25 cellular contexts compared by ENCODE assay signal in genomic region chr3:46129588-46130272, GRCh38.
DNase-seq lines count a peak whose midpoint lies in the region; ATAC-seq lines count a peak whose summit lies in the region.
"Had no signal": no experiment of that assay in that cellular context is flagged by ENCODE, and none has a peak within 500 bp of the region (broad histone marks: within the 10 kb centered on the region; RNA-seq: fewer than 3 reads in every experiment).

No MANE protein-coding gene starts in this region.

- H3K27me3 Mint-ChIP-seq in activated CD4-positive, alpha-beta T cell treated with anti-CD3 and anti-CD28 coated beads, Interleukin-2, amount 10 ng/mL, durations not matched to agents 7 days and 5 days, result peaks cover 35% of the 10 kb centered on the region
- no peaks in the 10 kb centered on the region for H3K27me3 Mint-ChIP-seq in effector memory CD8-positive, alpha-beta T cell
- H3K27me3 Mint-ChIP-seq: activated T-cell treated with anti-CD3 and anti-CD28 coated beads, Interleukin-2, amount 50 U/mL, for 24 hours; IgD-negative memory B cell had no signal

- no peak overlapping the region for H3K23ac ChIP-seq in trophoblast cell (ENCODE audit: low read length)

- peaks cover 24% of the 10 kb centered on the region for H3K79me1 ChIP-seq in trophoblast cell (ENCODE audit: low read length)

- H3K27ac Mint-ChIP-seq in activated CD4-positive, alpha-beta T cell treated with anti-CD3 and anti-CD28 coated beads, Interleukin-2, amount 10 ng/mL, durations not matched to agents 7 days and 5 days, result peak overlapping the region; percentile 1
- H3K27ac Mint-ChIP-seq in effector memory CD8-positive, alpha-beta T cell, result peak overlapping the region; percentile 2 to 44
- H3K27ac Mint-ChIP-seq: activated T-cell treated with anti-CD3 and anti-CD28 coated beads, Interleukin-2, amount 50 U/mL, for 24 hours; IgD-negative memory B cell had no signal

- no peaks in the 10 kb centered on the region for H3K27me3 ChIP-seq in trophoblast cell (ENCODE audit: insufficient read depth, low read length)
- H3K27me3 ChIP-seq: SJCRH30, vagina had no signal

- H2BK12ac ChIP-seq in trophoblast cell (ENCODE audit: low read length), result peak overlapping the region; percentile 97

- H2AK5ac ChIP-seq in trophoblast cell (ENCODE audit: low read length), result peak overlapping the region; percentile 96

- peak overlapping the region; percentile 48 for H2BK120ac ChIP-seq in trophoblast cell (ENCODE audit: insufficient read depth, low read length, poor library complexity)

- H3K4me1 Mint-ChIP-seq in activated CD4-positive, alpha-beta T cell treated with anti-CD3 and anti-CD28 coated beads, Interleukin-2, amount 10 ng/mL, durations not matched to agents 7 days and 5 days, result peaks cover 22% of the 10 kb centered on the region
- peaks cover 21 to 24% of the 10 kb centered on the region in 2 donors for H3K4me1 Mint-ChIP-seq in effector memory CD8-positive, alpha-beta T cell (ENCODE audit: low read depth in 2 of 2)

- WGBS in trophoblast cell (ENCODE audit: extremely low coverage, insufficient coverage, insufficient read length), result no CpG with 5 or more reads among the region's 3 CpGs

- peaks cover 2% of the 10 kb centered on the region for H3K36me3 Mint-ChIP-seq in activated CD4-positive, alpha-beta T cell treated with anti-CD3 and anti-CD28 coated beads, Interleukin-2, amount 10 ng/mL, durations not matched to agents 7 days and 5 days (ENCODE audit: low read depth)
- H3K36me3 Mint-ChIP-seq in effector memory CD8-positive, alpha-beta T cell (ENCODE audit: insufficient read depth), result no peaks in the 10 kb centered on the region

- H2BK5ac ChIP-seq in trophoblast cell (ENCODE audit: low read depth, low read length, poor library complexity), result peak overlapping the region; percentile 14

- H3K4me2 ChIP-seq in trophoblast cell (ENCODE audit: low read length), result no peak overlapping the region

- no peaks in the 10 kb centered on the region for H3K36me3 ChIP-seq in trophoblast cell (ENCODE audit: control insufficient read depth in 1 of 2, insufficient read depth in 2 of 2, low read length in 2 of 2)
- H3K36me3 ChIP-seq: prostate gland, SJCRH30, vagina had no signal

- no peak overlapping the region for H3K9ac ChIP-seq in trophoblast cell (ENCODE audit: low read length)

- H3K4me3 Mint-ChIP-seq in activated CD4-positive, alpha-beta T cell treated with anti-CD3 and anti-CD28 coated beads, Interleukin-2, amount 10 ng/mL, durations not matched to agents 7 days and 5 days, result no peak overlapping the region
- peak overlapping the region; percentile 2 to 4 for H3K4me3 Mint-ChIP-seq in effector memory CD8-positive, alpha-beta T cell
- H3K4me3 Mint-ChIP-seq: activated T-cell treated with anti-CD3 and anti-CD28 coated beads, Interleukin-2, amount 50 U/mL, for 24 hours; IgD-negative memory B cell had no signal

- no peak overlapping the region for H3K27ac ChIP-seq in trophoblast cell (ENCODE audit: low read depth, low read length)
- H3K27ac ChIP-seq: prostate gland, SJCRH30, vagina had no signal

- H4K91ac ChIP-seq in trophoblast cell (ENCODE audit: low read depth, low read length), result peak overlapping the region; percentile 78

- no peak overlapping the region for H3K4me3 ChIP-seq in Jurkat, Clone E6-1 (ENCODE audit: low read length)
- no peak overlapping the region for H3K4me3 ChIP-seq in trophoblast cell (ENCODE audit: low read depth, low read length)
- H3K4me3 ChIP-seq: prostate gland, SJCRH30, vagina had no signal

- H3K9me3 ChIP-seq in trophoblast cell (ENCODE audit: insufficient read depth, low read depth, low read length), result no peaks in the 10 kb centered on the region
- H3K9me3 ChIP-seq: prostate gland, SJCRH30, vagina had no signal

- peaks cover 10% of the 10 kb centered on the region for H3K9me3 Mint-ChIP-seq in activated CD4-positive, alpha-beta T cell treated with anti-CD3 and anti-CD28 coated beads, Interleukin-2, amount 10 ng/mL, durations not matched to agents 7 days and 5 days
- no peaks in the 10 kb centered on the region for H3K9me3 Mint-ChIP-seq in effector memory CD8-positive, alpha-beta T cell
- H3K9me3 Mint-ChIP-seq: activated T-cell treated with anti-CD3 and anti-CD28 coated beads, Interleukin-2, amount 50 U/mL, for 24 hours; IgD-negative memory B cell had no signal

- ATAC-seq in effector memory CD8-positive, alpha-beta T cell (replicated peaks), result peak; percentile 68
- no peak for ATAC-seq in left lobe of liver

- POLR2A ChIA-PET in activated CD4-positive, alpha-beta T cell treated with anti-CD3 and anti-CD28 coated beads, Interleukin-2, amount 10 ng/mL, durations not matched to agents 7 days and 5 days (lab: Charles Lee), result no interaction called here

- H3K4ac ChIP-seq in trophoblast cell (ENCODE audit: low read depth, low read length), result peak overlapping the region; percentile 14

- CTCF ChIA-PET in activated CD4-positive, alpha-beta T cell treated with anti-CD3 and anti-CD28 coated beads, Interleukin-2, amount 10 ng/mL, durations not matched to agents 7 days and 5 days (lab: Charles Lee), result interaction anchor here (0.9 to 2.4 kb wide), 4 partner anchors 8 to 79 kb away, joined by 3 to 6 read pairs (median 3); no protein-coding TSS in a partner anchor

- no peak overlapping the region for H4K8ac ChIP-seq in trophoblast cell (ENCODE audit: low read depth, low read length)

- H3K4me1 ChIP-seq in trophoblast cell (ENCODE audit: control insufficient read depth in 1 of 2, insufficient read depth in 2 of 2, low read length in 2 of 2), result peaks cover 6 to 15% of the 10 kb centered on the region in 2 experiments
- H3K4me1 ChIP-seq: prostate gland, SJCRH30, vagina had no signal

- DNase-seq in activated CD4-positive, alpha-beta T cell treated with anti-CD3 and anti-CD28 coated beads, Interleukin-2, amount 10 ng/mL, durations not matched to agents 7 days and 5 days, result peak; percentile 18
- no peak for DNase-seq in activated CD4-positive, alpha-beta T cell treated with anti-CD3 and anti-CD28 coated beads, Interleukin-2, amount 50 U/mL, for 48 hours
- peak; percentile 75 for DNase-seq in Jurkat, Clone E6-1 (ENCODE audit: low read depth, low spot score)
- no peak for DNase-seq in effector memory CD8-positive, alpha-beta T cell
- DNase-seq in trophoblast cell (no peak), left lobe of liver (ENCODE audit: low spot score) (no peak), AG08396 (ENCODE audit: low spot score) (no peak), NCI-H2081 (lab: John Stamatoyannopoulos, UW) (no peak)
- DNase-seq: activated CD4-positive, CD25-positive, alpha-beta regulatory T cell; activated gamma-delta T cell treated with Interleukin-2 at 50 U/mL for 16 hours; activated T-cell treated with anti-CD3 and anti-CD28 coated beads, Interleukin-2, amount 50 U/mL, for 24 hours; amniotic stem cell; DMS53; effector CD4-positive, alpha-beta T cell; HCEC 1CT; head of caudate nucleus; mammary epithelial cell; NCI-H1417 treated with DMSO at 0.1 percent for 48 hours; NCI-H2107; NCI-H774; SJCRH30; stimulated activated naive CD4-positive, alpha-beta T cell had no signal

- H2AFZ ChIP-seq in trophoblast cell (ENCODE audit: insufficient read depth, low read length, poor library complexity), result no peak overlapping the region

- H3K14ac ChIP-seq in trophoblast cell (ENCODE audit: low read length), result peak overlapping the region; percentile 19

- H4K12ac ChIP-seq in trophoblast cell (ENCODE audit: low read depth, low read length), result no peak overlapping the region

- peak overlapping the region; percentile 29 for H3K18ac ChIP-seq in trophoblast cell (ENCODE audit: low read length)

- no peaks in the 10 kb centered on the region for H3K79me2 ChIP-seq in trophoblast cell (ENCODE audit: control insufficient read depth, insufficient read depth, low read length, poor library complexity)

Comparison
In these comparisons a context has a peak if more than half of its experiments do, and no peak if none do; other contexts are left out.
1. DNase-seq: peak in activated CD4-positive, alpha-beta T cell treated with anti-CD3 and anti-CD28 coated beads, Interleukin-2, amount 10 ng/mL, durations not matched to agents 7 days and 5 days (single experiment) and Jurkat, Clone E6-1 (single experiment); none in activated CD4-positive, alpha-beta T cell treated with anti-CD3 and anti-CD28 coated beads, Interleukin-2, amount 50 U/mL, for 48 hours (0 of 2), effector memory CD8-positive, alpha-beta T cell (0 of 3), trophoblast cell (0 of 2), left lobe of liver (single experiment), AG08396 (single experiment) and NCI-H2081 (0 of 2).